In genomic region chr15:67905628-67906027, GRCh38 we compare ENCODE assay signal across 24 cellular contexts.
DNase-seq lines count a peak whose midpoint lies in the region; TF ChIP-seq lines count a peak whose summit lies in the region.
"Had no signal": no experiment of that assay in that cellular context is flagged by ENCODE, and none has a peak within 500 bp of the region (broad histone marks: within the 10 kb centered on the region; RNA-seq: fewer than 3 reads in every experiment).

No MANE protein-coding gene starts in this region.

- no peak for TF ChIP-seq CTCF in HEK293 (tag by site-specific recombination; IDR thresholded peaks at IDR 0.05)

- no peaks in the 10 kb centered on the region; the same call in 1 of the 2 replicates for H3K9me3 ChIP-seq in HEK293 (ENCODE audit: control insufficient read depth, insufficient read depth, low read depth, low read length)

- H3K4me1 ChIP-seq in HEK293 (ENCODE audit: control insufficient read depth, insufficient read depth, low read length): no peaks in the 10 kb centered on the region
- H3K4me1 ChIP-seq: BE2C; BLaER1; BLaER1 treated with 17β-estradiol and CSF1 and Interleukin-3, amounts not matched to agents 10 nM and 100 nM had no signal

- no peak overlapping the region for H3K27ac ChIP-seq in HEK293 (ENCODE audit: extremely low read depth, low read depth, low read length)
- H3K27ac ChIP-seq: 22Rv1; A549; BLaER1; BLaER1 treated with 17β-estradiol and CSF1 and Interleukin-3, amounts not matched to agents 10 nM and 100 nM; C4-2B had no signal

- no peak for DNase-seq in SW480 (ENCODE audit: low spot score)
- DNase-seq: 8988T; AML-193; BE2C; C1 segment of cervical spinal cord; Caco-2; Calu3; CD4-positive, alpha-beta memory T cell; CD4-positive, alpha-beta T cell; CD4-positive, CD25-positive, alpha-beta regulatory T cell; CD8-positive, alpha-beta memory T cell; CD8-positive, alpha-beta T cell; COR-L47; DMS 273 treated with DMSO at 0.1 percent for 48 hours; DMS153; DMS79; DMS79 treated with DMSO at 0.1 percent for 48 hours; DND-41 had no signal

- no peak overlapping the region for H3K4me3 ChIP-seq in HEK293 (ENCODE audit: low read depth, low read length)
- H3K4me3 ChIP-seq: A549; BLaER1; BLaER1 treated with 17β-estradiol and CSF1 and Interleukin-3, amounts not matched to agents 10 nM and 100 nM had no signal

- POLR2A ChIA-PET in HEK293 (lab: Yijun Ruan, JAX): no interaction called here

- H3K36me3 ChIP-seq in HEK293 (ENCODE audit: control insufficient read depth in 2 of 2, insufficient read depth in 1 of 2, low read length in 2 of 2): no peaks in the 10 kb centered on the region
- H3K36me3 ChIP-seq: BE2C, BLaER1 had no signal

- CTCF ChIA-PET in HEK293 (lab: Yijun Ruan, JAX): interaction anchor here (0.5 to 0.6 kb wide), 3 partner anchors 13 to 689 kb away, joined by 3 to 6 read pairs (median 3); no protein-coding TSS in a partner anchor

TF ChIP-seq in HEK293, 187 proteins besides CTCF, POLR2A, EP300 and RAD21:
- TF ChIP-seq SALL2 (tag by site-specific recombination; IDR thresholded peaks at IDR 0.05; ENCODE audit: borderline replicate concordance): no peak
- TF ChIP-seq ZBTB10 (tag by site-specific recombination; IDR thresholded peaks at IDR 0.05): no peak
- peak; percentile 99 for TF ChIP-seq ZNF558 (tag by site-specific recombination; IDR thresholded peaks at IDR 0.05)
